In the genomic region with DNA sequence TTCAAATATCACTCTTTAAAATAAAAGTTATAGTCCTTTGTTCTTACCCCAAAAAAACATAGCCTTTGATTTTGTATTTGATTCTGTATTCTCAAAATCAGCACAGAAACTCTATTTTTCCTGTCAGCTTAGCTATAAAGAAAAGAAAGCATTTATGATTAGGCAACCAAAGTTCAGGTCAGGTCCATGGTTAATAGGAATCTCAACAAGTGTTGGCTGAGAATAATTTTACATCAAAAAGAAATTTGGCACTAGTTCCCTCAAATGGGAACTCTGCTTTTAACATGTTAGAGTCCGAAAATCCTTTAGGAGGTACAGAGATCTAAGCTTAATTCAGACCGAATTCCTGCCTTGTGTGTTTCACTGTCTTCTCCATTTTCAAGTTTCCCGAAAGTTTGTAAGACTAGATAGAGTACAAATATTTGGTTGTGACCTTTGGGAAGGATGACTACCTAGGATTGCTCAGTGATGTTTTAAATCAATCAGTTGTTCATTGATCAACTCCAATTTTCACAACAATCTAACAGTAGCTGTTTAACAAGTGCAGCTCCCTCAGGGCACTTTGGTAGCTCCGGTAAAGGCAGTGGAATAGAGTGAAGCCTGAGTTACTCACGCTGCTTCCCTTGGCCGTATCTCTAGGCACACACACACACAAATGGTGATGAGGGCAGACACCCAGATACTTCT, we compare ENCODE assay signal across 26 cellular contexts. TPM values are rescaled to one million over a fixed set of nuclear protein-coding genes. Genes with fewer than 3 reads are reported as not detected.
"Had no signal": no experiment of that assay in that cellular context is flagged by ENCODE, and none has a peak within 500 bp of the region (broad histone marks: within the 10 kb centered on the region; RNA-seq: fewer than 3 reads in every experiment).

No MANE protein-coding gene starts in this region.

- H3K27me3 ChIP-seq: adrenal gland, MG63 had no signal

- H3K4me2 ChIP-seq: PC-9 had no signal

- H3K27ac ChIP-seq: adrenal gland, PC-9, VCaP had no signal

- H3K9me3 ChIP-seq: adrenal gland, MG63 had no signal

- H2AFZ ChIP-seq: PC-9 had no signal

- H3K4me3 ChIP-seq: adrenal gland, MG63, PC-9 had no signal

- H3K36me3 ChIP-seq: adrenal gland, MG63 had no signal

- DNase-seq: activated CD4-positive, alpha-beta memory T cell treated with anti-CD3 and anti-CD28 coated beads, Interleukin-2, amount 10 ng/mL, durations not matched to agents 7 days and 5 days; activated CD4-positive, alpha-beta T cell treated with anti-CD3 and anti-CD28 coated beads for 36 hours; activated CD4-positive, alpha-beta T cell treated with anti-CD3 and anti-CD28 coated beads, Interleukin-2, amount 50 U/mL, for 1 hour; activated gamma-delta T cell treated with Interleukin-2 at 50 U/mL for 16 hours; activated naive CD4-positive, alpha-beta T cell treated with anti-CD3 and anti-CD28 coated beads, Interleukin-2, amount 10 ng/mL, durations not matched to agents 7 days and 5 days; activated naive CD8-positive, alpha-beta T cell treated with anti-CD3 and anti-CD28 coated beads, Interleukin-2, amount 10 ng/mL, durations not matched to agents 7 days and 5 days; activated T-cell treated with anti-CD3 and anti-CD28 coated beads for 4 hours; activated T-cell treated with anti-CD3 and anti-CD28 coated beads, Interleukin-2, amount 50 U/mL, for 48 hours; adrenal gland; anterior cingulate cortex; cerebellar nuclear complex; MG63; MV-4-11; NCI-H1092 treated with DMSO at 0.1 percent for 48 hours; NCI-H1417 treated with DMSO at 0.1 percent for 48 hours; NCI-H1694; NCI-H226; NCI-H526 treated with DMSO at 0.1 percent for 48 hours; PC-9; SIG-M5; T-cell had no signal

- ATAC-seq: activated CD4-positive, alpha-beta T cell treated with anti-CD3 and anti-CD28 coated beads for 36 hours; activated T-helper 17 cell treated with anti-CD3 and anti-CD28 coated beads, Interleukin-2, amount 50 U/mL, for 72 hours; T-cell had no signal

- H3K4me1 ChIP-seq: adrenal gland had no signal

RNA-seq across cellular contexts. Expression of gene ENO4, which starts 8.8 kb away (rescaled TPM):
- total RNA-seq: activated CD4-positive, alpha-beta memory T cell treated with anti-CD3 and anti-CD28 coated beads, Interleukin-2, amount 10 ng/mL, durations not matched to agents 7 days and 5 days; activated CD4-positive, alpha-beta T cell treated with anti-CD3 and anti-CD28 coated beads for 36 hours; activated CD8-positive, alpha-beta memory T cell treated with anti-CD3 and anti-CD28 coated beads for 36 hours; activated naive CD8-positive, alpha-beta T cell treated with anti-CD3 and anti-CD28 coated beads, Interleukin-2, amount 10 ng/mL, durations not matched to agents 7 days and 5 days; activated T-helper 17 cell treated with anti-CD3 and anti-CD28 coated beads, Interleukin-2, amount 50 U/mL, for 72 hours; cardiac septum; T-cell; T-helper 2 cell treated with Interferon-gamma antibody and Interleukin-4, amounts not matched to agents 100 ng/mL and 5 ng/mL, for 36 hours had no signal
